In genomic region chr14:25444381-25444780, GRCh38 we compare ENCODE assay signal across 34 cellular contexts.
"Had no signal": no experiment of that assay in that cellular context is flagged by ENCODE, and none has a peak within 500 bp of the region (broad histone marks: within the 10 kb centered on the region; RNA-seq: fewer than 3 reads in every experiment).

No MANE protein-coding gene starts in this region.

- H3K36me3 ChIP-seq: adrenal gland, ascending aorta, brain microvascular endothelial cell, breast epithelium, cardiac muscle cell had no signal

- H3K9me3 ChIP-seq: adrenal gland, ascending aorta, body of pancreas, breast epithelium had no signal

- H3K4me1 ChIP-seq: adrenal gland, ascending aorta, body of pancreas, breast epithelium had no signal

- H3K27ac ChIP-seq: adrenal gland, ascending aorta, body of pancreas, brain microvascular endothelial cell, breast epithelium, cardiac muscle cell had no signal

- H3K4me3 ChIP-seq: adrenal gland, ascending aorta, body of pancreas, breast epithelium, cardiac muscle cell had no signal

- FAIRE-seq: astrocyte, bronchial epithelial cell had no signal

- DNase-seq: activated effector memory CD4-positive, alpha-beta T cell treated with anti-CD3 and anti-CD28 coated beads, Interleukin-2, amount 50 U/mL, for 16 hours; activated effector memory CD4-positive, alpha-beta T cell treated with Interleukin-2 at 50 U/mL for 16 hours; activated gamma-delta T cell; activated gamma-delta T cell treated with Interleukin-2 at 50 U/mL for 16 hours; activated naive CD4-positive, alpha-beta T cell; activated naive CD4-positive, alpha-beta T cell treated with anti-CD3 and anti-CD28 coated beads for 36 hours; activated naive CD4-positive, alpha-beta T cell treated with anti-CD3 and anti-CD28 coated beads, Interleukin-2, amount 10 ng/mL, durations not matched to agents 7 days and 5 days; activated naive CD4-positive, alpha-beta T cell treated with anti-CD3 and anti-CD28 coated beads, Interleukin-2, amount 50 U/mL, for 16 hours; activated naive CD4-positive, alpha-beta T cell treated with Interleukin-2 at 50 U/mL for 16 hours; activated naive CD8-positive, alpha-beta T cell treated with anti-CD3 and anti-CD28 coated beads for 36 hours; activated naive CD8-positive, alpha-beta T cell treated with anti-CD3 and anti-CD28 coated beads, Interleukin-2, amount 10 ng/mL, durations not matched to agents 7 days and 5 days; activated naive CD8-positive, alpha-beta T cell treated with anti-CD3 and anti-CD28 coated beads, Interleukin-2, amount 50 U/mL, for 24 hours; activated T-cell treated with anti-CD3 and anti-CD28 coated beads, Interleukin-2, amount 50 U/mL, for 1 hour; activated T-cell treated with anti-CD3 and anti-CD28 coated beads, Interleukin-2, amount 50 U/mL, for 24 hours; activated T-cell treated with anti-CD3 and anti-CD28 coated beads, Interleukin-2, amount 50 U/mL, for 4 hours; activated T-cell treated with anti-CD3 and anti-CD28 coated beads, Interleukin-2, amount 50 U/mL, for 48 hours; activated T-cell treated with anti-CD3 and anti-CD28 coated beads, Interleukin-2, amount 50 U/mL, for 72 hours; adrenal gland; amniotic stem cell; amygdala; anterior cingulate cortex; aorta; body of pancreas; brain microvascular endothelial cell; caudate nucleus; central memory CD4-positive, alpha-beta T cell; cerebellar nuclear complex had no signal

- H3K27me3 ChIP-seq: adrenal gland, ascending aorta, body of pancreas, brain microvascular endothelial cell, breast epithelium, cardiac muscle cell had no signal

- ATAC-seq: activated naive CD4-positive, alpha-beta T cell treated with anti-CD3 and anti-CD28 coated beads, Interleukin-2, amount 50 U/mL, for 72 hours; activated naive CD8-positive, alpha-beta T cell treated with anti-CD3 and anti-CD28 coated beads, Interleukin-2, amount 50 U/mL, for 24 hours; activated T-cell treated with anti-CD3 and anti-CD28 coated beads, Interleukin-2, amount 50 U/mL, for 4 hours; activated T-cell treated with anti-CD3 and anti-CD28 coated beads, Interleukin-2, amount 50 U/mL, for 72 hours; activated T-helper 17 cell treated with anti-CD3 and anti-CD28 coated beads, Interleukin-2, amount 50 U/mL, for 72 hours; body of pancreas had no signal
